ENCODE assay signal across 8 cellular contexts in the genomic region with DNA sequence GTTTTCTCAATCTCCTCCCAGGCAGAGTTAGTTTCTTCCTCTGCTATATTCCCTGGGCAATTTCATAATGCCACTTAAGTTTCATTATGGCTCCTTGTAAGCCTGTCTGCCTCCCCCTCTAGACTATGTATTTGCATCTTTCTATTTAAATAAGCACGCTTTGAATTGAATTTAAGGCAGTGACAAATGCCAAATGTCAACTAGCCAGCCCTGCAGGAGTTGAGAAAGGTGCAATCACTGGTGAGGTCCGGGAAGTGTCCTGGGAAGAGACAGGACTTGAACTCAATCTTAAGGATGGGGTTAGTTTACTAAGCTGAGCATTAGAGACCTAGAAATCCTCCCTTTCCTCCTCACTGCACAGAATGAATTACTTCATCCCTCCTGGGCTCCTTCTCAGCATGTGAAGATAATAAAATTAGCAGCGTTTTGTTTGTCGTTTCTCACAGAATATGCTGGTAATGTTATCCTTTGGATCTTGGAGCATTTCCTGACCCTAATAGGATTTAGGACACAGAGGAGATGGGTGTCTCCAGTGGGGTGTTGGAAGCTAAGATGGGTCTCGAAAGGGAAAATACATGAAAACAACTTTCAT. TPM values are rescaled to one million over a fixed set of nuclear protein-coding genes. Genes with fewer than 3 reads are reported as not detected.
DNase-seq lines count a peak whose midpoint lies in the region; ATAC-seq and TF ChIP-seq lines count a peak whose summit lies in the region.

No MANE protein-coding gene starts in this region.

- H3K27me3 Mint-ChIP-seq in CD8-positive, alpha-beta T cell (ENCODE audit: low read depth) = no peaks in the 10 kb centered on the region
- peaks cover 0 to 2% (median 0%) of the 10 kb centered on the region in 3 donors for H3K27me3 Mint-ChIP-seq in naive B cell

- no peaks in the 10 kb centered on the region for H3K27me3 ChIP-seq in CD8-positive, alpha-beta T cell (ENCODE audit: insufficient read depth, low read length)
- H3K27me3 ChIP-seq in adipocyte (replicated peaks; ENCODE audit: control insufficient read depth, insufficient read depth, low read length) = no peaks in the 10 kb centered on the region

- H3K4me1 ChIP-seq in CD8-positive, alpha-beta T cell (ENCODE audit: insufficient read depth, low read length) = peaks cover 10% of the 10 kb centered on the region
- H3K4me1 ChIP-seq in adipocyte (ENCODE audit: control insufficient read depth, insufficient read depth, low read length) = peaks cover 15% of the 10 kb centered on the region

- no peak overlapping the region for H3K4me3 ChIP-seq in CD8-positive, alpha-beta T cell (ENCODE audit: low read depth, low read length)
- peak overlapping the region; percentile 83 for H3K4me3 ChIP-seq in adipocyte (ENCODE audit: low read length)

- TF ChIP-seq CTCF in CD8-positive, alpha-beta T cell (IDR thresholded peaks at IDR 0.05) = no peak

- DNase-seq in CD8-positive, alpha-beta T cell = no peak
- DNase-seq in adipocyte (ENCODE audit: low read depth) (no peak), naive B cell (no peak), hippocampal formation (lab: John Stamatoyannopoulos, UW) (no peak), NCI-H187 (lab: John Stamatoyannopoulos, UW) (no peak), UCSD-AML1 (lab: John Stamatoyannopoulos, UW; ENCODE audit: unreplicated experiment) (no peak), NCI-H345 (lab: John Stamatoyannopoulos, UW) (no peak)

- intact Hi-C loops in CD8-positive, alpha-beta T cell (cut with DNase I, micrococcal nuclease) = no loop called here

- peak overlapping the region; percentile 89 for H3K9ac ChIP-seq in adipocyte (ENCODE audit: low read length)

- H3K27ac Mint-ChIP-seq in CD8-positive, alpha-beta T cell = peak overlapping the region; percentile 91
- H3K27ac Mint-ChIP-seq in naive B cell = peak overlapping the region in 3 of 6 donors; percentile 88 to 94 (median 92)

- H3K27ac ChIP-seq in CD8-positive, alpha-beta T cell (ENCODE audit: low read depth, low read length) = no peak overlapping the region

- POLR2A ChIA-PET in CD8-positive, alpha-beta T cell (lab: Charles Lee) = interaction anchor here (1.2 kb wide), 1 partner anchor 14 kb away, joined by 7 read pairs; no protein-coding TSS in a partner anchor

- peaks cover 24% of the 10 kb centered on the region for H3K36me3 Mint-ChIP-seq in CD8-positive, alpha-beta T cell
- no peaks in the 10 kb centered on the region for H3K36me3 Mint-ChIP-seq in naive B cell

- ATAC-seq in CD8-positive, alpha-beta T cell = no peak
- ATAC-seq in HG02571 (IDR thresholded peaks at IDR 0.05; ENCODE audit: unreplicated experiment) (peak; percentile 22), naive B cell (ENCODE audit: low read depth in 2 of 2) (no peak)

- CTCF ChIA-PET in CD8-positive, alpha-beta T cell (lab: Charles Lee) = interaction anchor here (0.6 to 2.5 kb wide), 3 partner anchors 18 to 24 kb away, joined by 3 to 8 read pairs (median 4); no protein-coding TSS in a partner anchor

- H3K36me3 ChIP-seq in CD8-positive, alpha-beta T cell (ENCODE audit: insufficient read depth, low read length) = no peaks in the 10 kb centered on the region
- H3K36me3 ChIP-seq in adipocyte (ENCODE audit: control insufficient read depth, insufficient read depth, low read length, severe bottlenecking) = peaks cover 14% of the 10 kb centered on the region

- peak overlapping the region; percentile 95 for H3K4me3 Mint-ChIP-seq in CD8-positive, alpha-beta T cell
- H3K4me3 Mint-ChIP-seq in naive B cell = peak overlapping the region; percentile 90 to 99 (median 96)

- no peaks in the 10 kb centered on the region for H3K9me3 Mint-ChIP-seq in CD8-positive, alpha-beta T cell
- no peaks in the 10 kb centered on the region for H3K9me3 Mint-ChIP-seq in naive B cell

- H3K9me3 ChIP-seq in CD8-positive, alpha-beta T cell (ENCODE audit: low read length) = no peaks in the 10 kb centered on the region
- peaks cover 7% of the 10 kb centered on the region for H3K9me3 ChIP-seq in adipocyte (ENCODE audit: control insufficient read depth, low read length)

- peaks cover 20% of the 10 kb centered on the region for H3K4me1 Mint-ChIP-seq in CD8-positive, alpha-beta T cell (ENCODE audit: low read depth)
- H3K4me1 Mint-ChIP-seq in naive B cell = peaks cover 16 to 18% (median 17%) of the 10 kb centered on the region in 3 donors

RNA-seq across cellular contexts. Expression of a gene that starts 1.6 kb away (rescaled TPM):
- total RNA-seq in CD8-positive, alpha-beta T cell = 10 to 100 TPM; 10.9 to 12.3 TPM
- polyA plus RNA-seq in naive B cell (ENCODE audit: low read depth in 6 of 6) = 10 to 100 TPM in 1 of 6 donors, 1 to 10 TPM in 5; 4.7 to 10.1 (median 8.5) TPM

RNA-seq across cellular contexts. Expression of a gene that starts 25.3 kb away (rescaled TPM):
- 1 to 10 TPM; 2.9 to 3.2 TPM for total RNA-seq in CD8-positive, alpha-beta T cell
- polyA plus RNA-seq in naive B cell (ENCODE audit: low read depth in 6 of 6) = under 1 TPM in 1 of 6 donors, not detected in 5; 0.27 TPM
